In the genomic region with DNA sequence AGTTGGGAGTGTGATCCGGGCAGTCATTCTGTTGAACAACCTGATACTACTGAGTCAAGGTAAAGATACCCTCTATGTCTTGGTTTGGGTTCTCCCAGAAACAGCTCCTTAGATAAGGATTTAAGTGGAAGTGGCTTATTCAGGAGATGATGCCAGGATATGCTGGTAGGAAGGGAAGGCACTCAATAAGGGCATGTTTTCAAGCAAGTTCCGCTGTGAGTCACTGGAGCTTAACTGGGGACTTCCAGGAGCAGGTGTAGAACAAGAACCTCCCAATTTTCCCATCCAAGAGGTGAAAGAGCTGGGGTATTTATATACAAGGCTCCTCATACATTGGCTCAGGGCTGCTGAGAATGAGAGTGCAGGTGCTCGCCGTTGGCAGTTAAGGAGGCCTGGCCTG, we compare ENCODE assay signal across 25 cellular contexts.
"Had no signal": no experiment of that assay in that cellular context is flagged by ENCODE, and none has a peak within 500 bp of the region (broad histone marks: within the 10 kb centered on the region; RNA-seq: fewer than 3 reads in every experiment).

No MANE protein-coding gene starts in this region.

- H3K4me2 ChIP-seq: hepatocyte had no signal

- DNase-seq: dermis blood vessel endothelial cell; dorsolateral prefrontal cortex; effector CD4-positive, alpha-beta T cell; effector memory CD4-positive, alpha-beta T cell; foreskin keratinocyte; heart left ventricle; hypothalamus; immature natural killer cell; islet precursor cell; kidney; kidney glomerular epithelial cell; left cardiac atrium; left ventricle myocardium inferior; lower lobe of right lung; mesendoderm; midbrain; naive B cell had no signal

- H3K27ac ChIP-seq: coronary artery, dorsolateral prefrontal cortex, esophagus muscularis mucosa, foreskin keratinocyte, gastroesophageal sphincter, heart left ventricle, hepatocyte, left ventricle myocardium inferior, lower lobe of right lung had no signal

- H3K9me3 Mint-ChIP-seq: immature natural killer cell, memory B cell, naive B cell had no signal

- H3K27ac Mint-ChIP-seq: immature natural killer cell, memory B cell had no signal

- H3K36me3 ChIP-seq: esophagus muscularis mucosa, gastroesophageal sphincter, heart left ventricle, left ventricle myocardium inferior, lower lobe of right lung had no signal

- H3K79me2 ChIP-seq: hepatocyte had no signal

- FAIRE-seq: colon, endothelial cell of umbilical vein, frontal cortex, kidney had no signal

- ATAC-seq: foreskin keratinocyte, gastroesophageal sphincter, heart left ventricle, left cardiac atrium, lower lobe of right lung had no signal

- H3K9me3 ChIP-seq: esophagus muscularis mucosa, gastroesophageal sphincter, heart left ventricle, left ventricle myocardium inferior, lower lobe of right lung had no signal

- H3K27me3 Mint-ChIP-seq: memory B cell, naive B cell had no signal

- H3K27me3 ChIP-seq: dorsolateral prefrontal cortex, esophagus muscularis mucosa, gastroesophageal sphincter, heart left ventricle, hepatocyte had no signal

- H3K4me3 Mint-ChIP-seq: immature natural killer cell, memory B cell, naive B cell had no signal

- H3K36me3 Mint-ChIP-seq: immature natural killer cell, memory B cell, naive B cell had no signal

- H3K4me1 Mint-ChIP-seq: immature natural killer cell had no signal

- H3K4me1 ChIP-seq: esophagus muscularis mucosa, foreskin keratinocyte, gastroesophageal sphincter, heart left ventricle, left ventricle myocardium inferior, lower lobe of right lung had no signal

- H2AFZ ChIP-seq: hepatocyte had no signal

- H3K4me3 ChIP-seq: coronary artery, dorsolateral prefrontal cortex, esophagus muscularis mucosa, gastroesophageal sphincter, heart left ventricle, hepatocyte, left ventricle myocardium inferior, lower lobe of right lung had no signal
